Comparison of ENCODE assay signal across 15 cellular contexts in genomic region chr10:119222966-119223386, GRCh38. TPM values are rescaled to one million over a fixed set of nuclear protein-coding genes. Genes with fewer than 3 reads are reported as not detected.
DNase-seq lines count a peak whose midpoint lies in the region; ATAC-seq and TF ChIP-seq lines count a peak whose summit lies in the region.
"Had no signal": no experiment of that assay in that cellular context is flagged by ENCODE, and none has a peak within 500 bp of the region (broad histone marks: within the 10 kb centered on the region; RNA-seq: fewer than 3 reads in every experiment).

No MANE protein-coding gene starts in this region.

- H2AFZ ChIP-seq in smooth muscle cell (ENCODE audit: low read depth): no peak overlapping the region

- H3K79me2 ChIP-seq in smooth muscle cell (ENCODE audit: low read depth): peaks cover 21% of the 10 kb centered on the region

- CTCF ChIA-PET in HEK293 (lab: Yijun Ruan, JAX): interaction anchor here (0.7 to 1.1 kb wide), 3 partner anchors 13 to 238 kb away, joined by 3 to 4 read pairs (median 4); no protein-coding TSS in a partner anchor

- no peaks in the 10 kb centered on the region for H3K36me3 ChIP-seq in HEK293 (ENCODE audit: control insufficient read depth in 2 of 2, insufficient read depth in 1 of 2, low read length in 2 of 2)
- H3K36me3 ChIP-seq in esophagus squamous epithelium: no peaks in the 10 kb centered on the region
- no peaks in the 10 kb centered on the region for H3K36me3 ChIP-seq in mucosa of descending colon (ENCODE audit: low read depth)
- no peaks in the 10 kb centered on the region for H3K36me3 ChIP-seq in smooth muscle cell (ENCODE audit: low read depth)

- WGBS in esophagus squamous epithelium, 2 donors: 68 to 76% methylated on average over 8 to 9 of the region's 9 CpGs
- 88% methylated on average over 9 of the region's 9 CpGs for WGBS in smooth muscle cell (ENCODE audit: low lambda C conversion rate)

- no peaks in the 10 kb centered on the region for H3F3A ChIP-seq in smooth muscle cell (ENCODE audit: low read depth)

- no peak for TF ChIP-seq POLR2A in esophagus squamous epithelium (IDR thresholded peaks at IDR 0.05)

- intact Hi-C loops in esophagus squamous epithelium (cut with DNase I) (no loop called here), mucosa of descending colon (cut with DNase I, micrococcal nuclease) (no loop called here)

- peaks cover 31% of the 10 kb centered on the region for H3K4me1 Mint-ChIP-seq in activated T-cell treated with anti-CD3 and anti-CD28 coated beads, Interleukin-2, amount 50 U/mL, for 4 hours (ENCODE audit: low read depth)

- H3K4me1 ChIP-seq in HEK293 (ENCODE audit: control insufficient read depth, insufficient read depth, low read length): peaks cover 17% of the 10 kb centered on the region
- H3K4me1 ChIP-seq in esophagus squamous epithelium: peaks cover 0 to 53% (median 31%) of the 10 kb centered on the region in 3 donors
- H3K4me1 ChIP-seq in mucosa of descending colon (ENCODE audit: low read depth): peaks cover 10% of the 10 kb centered on the region
- peaks cover 21% of the 10 kb centered on the region for H3K4me1 ChIP-seq in smooth muscle cell (ENCODE audit: low read depth)

- no peaks in the 10 kb centered on the region for H3K9me3 ChIP-seq in HEK293 (ENCODE audit: control insufficient read depth, insufficient read depth, low read depth, low read length)
- H3K9me3 ChIP-seq in esophagus squamous epithelium: no peaks in the 10 kb centered on the region
- no peaks in the 10 kb centered on the region for H3K9me3 ChIP-seq in mucosa of descending colon
- H3K9me3 ChIP-seq in smooth muscle cell (replicated peaks; ENCODE audit: low read depth): no peaks in the 10 kb centered on the region

- H3K4me3 ChIP-seq in HEK293 (ENCODE audit: low read depth, low read length) (no peak overlapping the region), esophagus squamous epithelium (no peak overlapping the region), mucosa of descending colon (no peak overlapping the region), smooth muscle cell (no peak overlapping the region)

- no peaks in the 10 kb centered on the region for H3K9me3 Mint-ChIP-seq in activated T-cell treated with anti-CD3 and anti-CD28 coated beads, Interleukin-2, amount 50 U/mL, for 4 hours
- H3K9me3 Mint-ChIP-seq: CD4-positive, alpha-beta T cell; HFFc6 had no signal

- no peaks in the 10 kb centered on the region for H3K36me3 Mint-ChIP-seq in activated T-cell treated with anti-CD3 and anti-CD28 coated beads, Interleukin-2, amount 50 U/mL, for 4 hours (ENCODE audit: insufficient read depth)

- H3K27ac ChIP-seq in HEK293 (ENCODE audit: extremely low read depth, low read depth, low read length) (no peak overlapping the region), esophagus squamous epithelium (peak overlapping the region; percentile 1 to 78 (median 76)), smooth muscle cell (ENCODE audit: low read depth) (no peak overlapping the region)
- H3K27ac ChIP-seq: epithelial cell of prostate had no signal

- no peak for DNase-seq in esophagus squamous epithelium (lab: John Stamatoyannopoulos, UW)
- DNase-seq in mucosa of descending colon: no peak
- DNase-seq in smooth muscle cell (lab: John Stamatoyannopoulos, UW; ENCODE audit: unreplicated experiment): no peak
- no peak for DNase-seq in AG08396 (ENCODE audit: low spot score)
- no peak for DNase-seq in activated T-cell treated with anti-CD3 and anti-CD28 coated beads, Interleukin-2, amount 50 U/mL, for 4 hours
- DNase-seq: CD4-positive, alpha-beta T cell; HFFc6; hypothalamus; Karpas-422; NCI-H1436; NCI-H446 treated with DMSO at 0.1 percent for 48 hours had no signal

- POLR2A ChIA-PET in HEK293 (lab: Yijun Ruan, JAX): interaction anchor here (1.2 kb wide), 1 partner anchor 15 kb away, joined by 3 read pairs; no protein-coding TSS in a partner anchor

- H3K27me3 ChIP-seq in esophagus squamous epithelium: no peaks in the 10 kb centered on the region
- H3K27me3 ChIP-seq in smooth muscle cell (ENCODE audit: low read depth): no peaks in the 10 kb centered on the region

- peaks cover 4% of the 10 kb centered on the region for H4K20me1 ChIP-seq in smooth muscle cell (ENCODE audit: low read depth)

- H3K4me2 ChIP-seq in smooth muscle cell: peak overlapping the region; percentile 67

- TF ChIP-seq CTCF in HEK293 (tag by site-specific recombination; IDR thresholded peaks at IDR 0.05): no peak
- TF ChIP-seq CTCF in esophagus squamous epithelium (IDR thresholded peaks at IDR 0.05): no peak
- no peak for TF ChIP-seq CTCF in mucosa of descending colon (IDR thresholded peaks at IDR 0.05)
- no peak for TF ChIP-seq CTCF in smooth muscle cell (IDR thresholded peaks at IDR 0.05; ENCODE audit: borderline replicate concordance, insufficient read depth, poor library complexity, severe bottlenecking)

- ATAC-seq in mucosa of descending colon: peak; percentile 69
- ATAC-seq in HG03108 (IDR thresholded peaks at IDR 0.05; ENCODE audit: unreplicated experiment): no peak
- no peak for ATAC-seq in activated T-cell treated with anti-CD3 and anti-CD28 coated beads, Interleukin-2, amount 50 U/mL, for 4 hours
- no peak for ATAC-seq in HG02970 (IDR thresholded peaks at IDR 0.05; ENCODE audit: low FRiP score, unreplicated experiment)

- no peaks in the 10 kb centered on the region for H3K27me3 Mint-ChIP-seq in activated T-cell treated with anti-CD3 and anti-CD28 coated beads, Interleukin-2, amount 50 U/mL, for 4 hours (ENCODE audit: low read depth)
- H3K27me3 Mint-ChIP-seq: CD4-positive, alpha-beta T cell had no signal

- no peak overlapping the region for H3K9ac ChIP-seq in smooth muscle cell (ENCODE audit: low read depth)

- no peak overlapping the region for H3K4me3 Mint-ChIP-seq in activated T-cell treated with anti-CD3 and anti-CD28 coated beads, Interleukin-2, amount 50 U/mL, for 4 hours
- H3K4me3 Mint-ChIP-seq: CD4-positive, alpha-beta T cell; HFFc6 had no signal

TF ChIP-seq in HEK293, 187 proteins besides CTCF, POLR2A, EP300 and RAD21 (continues in another document):
- TF ChIP-seq YY1 (tag by site-specific recombination; IDR thresholded peaks at IDR 0.05) (no peak), ZNF302 (tag by site-specific recombination; IDR thresholded peaks at IDR 0.05; ENCODE audit: low read depth) (no peak), ZNF175 (tag by site-specific recombination; IDR thresholded peaks at IDR 0.05) (no peak), TRIM28 (IDR thresholded peaks at IDR 0.05; ENCODE audit: borderline replicate concordance, low read length) (no peak), SCRT1 (tag by site-specific recombination; IDR thresholded peaks at IDR 0.05; ENCODE audit: borderline replicate concordance) (no peak), ZNF280C (tag by site-specific recombination; IDR thresholded peaks at IDR 0.05) (no peak), ZSCAN30 (tag by site-specific recombination; IDR thresholded peaks at IDR 0.05) (no peak), ZNF488 (tag by site-specific recombination; IDR thresholded peaks at IDR 0.05) (no peak), ZNF501 (tag by site-specific recombination; IDR thresholded peaks at IDR 0.05) (no peak)

RNA-seq across cellular contexts. Expression of gene GRK5, which starts 15.6 kb away (rescaled TPM):
- total RNA-seq in esophagus squamous epithelium (10 to 100 TPM in 1 of 4 donors, 1 to 10 TPM in 3; 2.4 to 18.9 (median 6.3) TPM), mucosa of descending colon (10 to 100 TPM in 1 of 3 donors, 1 to 10 TPM in 2; 6.6 to 27.1 (median 8.3) TPM), smooth muscle cell (5.2 and 7.0 TPM in 2 replicates)
- polyA plus RNA-seq in smooth muscle cell: 4.4 and 5.0 TPM in 2 replicates
- 10 to 100 TPM; 14.0 to 15.6 (median 15.3) TPM for total RNA-seq in activated T-cell treated with anti-CD3 and anti-CD28 coated beads, Interleukin-2, amount 50 U/mL, for 4 hours

RNA-seq across cellular contexts. Expression of gene PRDX3, which starts 44.4 kb away (rescaled TPM):
- total RNA-seq in esophagus squamous epithelium: 100 to 1,000 TPM in 3 of 4 donors, 10 to 100 TPM in 1; 42.9 to 183 (median 119) TPM
- total RNA-seq in mucosa of descending colon: 100 to 1,000 TPM in 2 of 3 donors, 10 to 100 TPM in 1; 98.6 to 140 (median 107) TPM
- 156 and 162 TPM in 2 replicates for total RNA-seq in smooth muscle cell
- 97.3 and 123 TPM in 2 replicates for polyA plus RNA-seq in smooth muscle cell
- 100 to 1,000 TPM; 155 to 182 (median 167) TPM for total RNA-seq in activated T-cell treated with anti-CD3 and anti-CD28 coated beads, Interleukin-2, amount 50 U/mL, for 4 hours

RNA-seq across cellular contexts. Expression of gene SFXN4, which starts 57.5 kb away (rescaled TPM):
- total RNA-seq in esophagus squamous epithelium (100 to 1,000 TPM in 1 of 4 donors, 10 to 100 TPM in 3; 13.8 to 120 (median 24.4) TPM), mucosa of descending colon (10 to 100 TPM; 25.4 to 48.8 (median 34.6) TPM), smooth muscle cell (7.9 and 12.2 TPM in 2 replicates)
- 12.8 and 16.2 TPM in 2 replicates for polyA plus RNA-seq in smooth muscle cell
- 10 to 100 TPM; 65.3 to 90.1 (median 72.8) TPM for total RNA-seq in activated T-cell treated with anti-CD3 and anti-CD28 coated beads, Interleukin-2, amount 50 U/mL, for 4 hours

Comparison
In these comparisons a context has a peak if more than half of its experiments do, and no peak if none do; other contexts are left out.
1. H3K27ac ChIP-seq: peak in esophagus squamous epithelium (4 of 4); none in HEK293 (single experiment) and smooth muscle cell (single experiment).